1 cellular context compared by ENCODE assay signal in the genomic region with DNA sequence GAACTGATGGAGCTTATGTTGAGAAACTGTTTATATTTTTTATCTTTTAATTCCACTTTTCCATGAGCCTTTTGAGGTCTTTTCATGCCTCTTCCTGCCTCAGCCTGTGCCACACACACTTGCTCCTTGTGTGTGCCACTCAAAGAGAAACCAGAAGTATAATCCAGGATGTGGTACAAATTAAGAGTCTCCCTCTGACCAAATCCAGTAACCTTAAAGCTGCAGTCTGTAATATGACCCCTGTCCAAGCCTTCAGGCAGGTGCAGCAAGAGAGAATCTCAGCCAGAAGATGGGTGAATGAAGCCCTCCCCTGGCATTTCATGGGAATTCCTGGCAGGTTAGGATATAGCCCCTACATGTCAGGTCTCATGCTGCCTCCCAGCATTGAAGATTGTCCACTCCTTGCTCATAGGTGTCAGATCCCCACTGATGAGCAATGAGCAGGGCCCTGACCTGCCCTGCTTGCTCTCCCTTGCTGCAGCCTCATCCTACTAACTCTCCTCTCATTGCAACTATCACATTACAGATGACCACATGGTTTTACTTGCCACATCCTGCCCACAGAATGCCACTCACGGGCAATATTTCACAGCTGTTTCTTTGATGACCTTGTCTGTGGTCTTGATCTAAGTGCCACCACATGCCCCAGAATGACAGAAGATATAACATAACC.
TF ChIP-seq lines count a peak whose summit lies in the region.

No MANE protein-coding gene starts in this region.

TF ChIP-seq in GM12878, 131 proteins besides CTCF, POLR2A, EP300 and RAD21 (continued from another document):
- TF ChIP-seq, protein P1, sequence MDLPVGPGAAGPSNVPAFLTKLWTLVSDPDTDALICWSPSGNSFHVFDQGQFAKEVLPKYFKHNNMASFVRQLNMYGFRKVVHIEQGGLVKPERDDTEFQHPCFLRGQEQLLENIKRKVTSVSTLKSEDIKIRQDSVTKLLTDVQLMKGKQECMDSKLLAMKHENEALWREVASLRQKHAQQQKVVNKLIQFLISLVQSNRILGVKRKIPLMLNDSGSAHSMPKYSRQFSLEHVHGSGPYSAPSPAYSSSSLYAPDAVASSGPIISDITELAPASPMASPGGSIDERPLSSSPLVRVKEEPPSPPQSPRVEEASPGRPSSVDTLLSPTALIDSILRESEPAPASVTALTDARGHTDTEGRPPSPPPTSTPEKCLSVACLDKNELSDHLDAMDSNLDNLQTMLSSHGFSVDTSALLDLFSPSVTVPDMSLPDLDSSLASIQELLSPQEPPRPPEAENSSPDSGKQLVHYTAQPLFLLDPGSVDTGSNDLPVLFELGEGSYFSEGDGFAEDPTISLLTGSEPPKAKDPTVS (IDR thresholded peaks at IDR 0.05; ENCODE audit: low read depth, low read length) = no peak
- TF ChIP-seq RFX5 (IDR thresholded peaks at IDR 0.05; ENCODE audit: low read depth, low read length) = no peak
- TF ChIP-seq, protein P2, sequence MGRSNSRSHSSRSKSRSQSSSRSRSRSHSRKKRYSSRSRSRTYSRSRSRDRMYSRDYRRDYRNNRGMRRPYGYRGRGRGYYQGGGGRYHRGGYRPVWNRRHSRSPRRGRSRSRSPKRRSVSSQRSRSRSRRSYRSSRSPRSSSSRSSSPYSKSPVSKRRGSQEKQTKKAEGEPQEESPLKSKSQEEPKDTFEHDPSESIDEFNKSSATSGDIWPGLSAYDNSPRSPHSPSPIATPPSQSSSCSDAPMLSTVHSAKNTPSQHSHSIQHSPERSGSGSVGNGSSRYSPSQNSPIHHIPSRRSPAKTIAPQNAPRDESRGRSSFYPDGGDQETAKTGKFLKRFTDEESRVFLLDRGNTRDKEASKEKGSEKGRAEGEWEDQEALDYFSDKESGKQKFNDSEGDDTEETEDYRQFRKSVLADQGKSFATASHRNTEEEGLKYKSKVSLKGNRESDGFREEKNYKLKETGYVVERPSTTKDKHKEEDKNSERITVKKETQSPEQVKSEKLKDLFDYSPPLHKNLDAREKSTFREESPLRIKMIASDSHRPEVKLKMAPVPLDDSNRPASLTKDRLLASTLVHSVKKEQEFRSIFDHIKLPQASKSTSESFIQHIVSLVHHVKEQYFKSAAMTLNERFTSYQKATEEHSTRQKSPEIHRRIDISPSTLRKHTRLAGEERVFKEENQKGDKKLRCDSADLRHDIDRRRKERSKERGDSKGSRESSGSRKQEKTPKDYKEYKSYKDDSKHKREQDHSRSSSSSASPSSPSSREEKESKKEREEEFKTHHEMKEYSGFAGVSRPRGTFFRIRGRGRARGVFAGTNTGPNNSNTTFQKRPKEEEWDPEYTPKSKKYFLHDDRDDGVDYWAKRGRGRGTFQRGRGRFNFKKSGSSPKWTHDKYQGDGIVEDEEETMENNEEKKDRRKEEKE (IDR thresholded peaks at IDR 0.05) = no peak
- TF ChIP-seq ZNF24 (IDR thresholded peaks at IDR 0.05) = no peak
- TF ChIP-seq, protein P3, sequence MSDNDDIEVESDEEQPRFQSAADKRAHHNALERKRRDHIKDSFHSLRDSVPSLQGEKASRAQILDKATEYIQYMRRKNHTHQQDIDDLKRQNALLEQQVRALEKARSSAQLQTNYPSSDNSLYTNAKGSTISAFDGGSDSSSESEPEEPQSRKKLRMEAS (IDR thresholded peaks at IDR 0.05; ENCODE audit: low read depth, low read length) = no peak
- TF ChIP-seq, protein P4, sequence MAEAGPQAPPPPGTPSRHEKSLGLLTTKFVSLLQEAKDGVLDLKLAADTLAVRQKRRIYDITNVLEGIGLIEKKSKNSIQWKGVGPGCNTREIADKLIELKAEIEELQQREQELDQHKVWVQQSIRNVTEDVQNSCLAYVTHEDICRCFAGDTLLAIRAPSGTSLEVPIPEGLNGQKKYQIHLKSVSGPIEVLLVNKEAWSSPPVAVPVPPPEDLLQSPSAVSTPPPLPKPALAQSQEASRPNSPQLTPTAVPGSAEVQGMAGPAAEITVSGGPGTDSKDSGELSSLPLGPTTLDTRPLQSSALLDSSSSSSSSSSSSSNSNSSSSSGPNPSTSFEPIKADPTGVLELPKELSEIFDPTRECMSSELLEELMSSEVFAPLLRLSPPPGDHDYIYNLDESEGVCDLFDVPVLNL (IDR thresholded peaks at IDR 0.05; ENCODE audit: low read depth, low read length) = no peak
- TF ChIP-seq, protein P5, sequence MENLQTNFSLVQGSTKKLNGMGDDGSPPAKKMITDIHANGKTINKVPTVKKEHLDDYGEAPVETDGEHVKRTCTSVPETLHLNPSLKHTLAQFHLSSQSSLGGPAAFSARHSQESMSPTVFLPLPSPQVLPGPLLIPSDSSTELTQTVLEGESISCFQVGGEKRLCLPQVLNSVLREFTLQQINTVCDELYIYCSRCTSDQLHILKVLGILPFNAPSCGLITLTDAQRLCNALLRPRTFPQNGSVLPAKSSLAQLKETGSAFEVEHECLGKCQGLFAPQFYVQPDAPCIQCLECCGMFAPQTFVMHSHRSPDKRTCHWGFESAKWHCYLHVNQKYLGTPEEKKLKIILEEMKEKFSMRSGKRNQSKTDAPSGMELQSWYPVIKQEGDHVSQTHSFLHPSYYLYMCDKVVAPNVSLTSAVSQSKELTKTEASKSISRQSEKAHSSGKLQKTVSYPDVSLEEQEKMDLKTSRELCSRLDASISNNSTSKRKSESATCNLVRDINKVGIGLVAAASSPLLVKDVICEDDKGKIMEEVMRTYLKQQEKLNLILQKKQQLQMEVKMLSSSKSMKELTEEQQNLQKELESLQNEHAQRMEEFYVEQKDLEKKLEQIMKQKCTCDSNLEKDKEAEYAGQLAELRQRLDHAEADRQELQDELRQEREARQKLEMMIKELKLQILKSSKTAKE (IDR thresholded peaks at IDR 0.05; ENCODE audit: low read depth, poor library complexity, severe bottlenecking) = no peak
- TF ChIP-seq, protein P6, sequence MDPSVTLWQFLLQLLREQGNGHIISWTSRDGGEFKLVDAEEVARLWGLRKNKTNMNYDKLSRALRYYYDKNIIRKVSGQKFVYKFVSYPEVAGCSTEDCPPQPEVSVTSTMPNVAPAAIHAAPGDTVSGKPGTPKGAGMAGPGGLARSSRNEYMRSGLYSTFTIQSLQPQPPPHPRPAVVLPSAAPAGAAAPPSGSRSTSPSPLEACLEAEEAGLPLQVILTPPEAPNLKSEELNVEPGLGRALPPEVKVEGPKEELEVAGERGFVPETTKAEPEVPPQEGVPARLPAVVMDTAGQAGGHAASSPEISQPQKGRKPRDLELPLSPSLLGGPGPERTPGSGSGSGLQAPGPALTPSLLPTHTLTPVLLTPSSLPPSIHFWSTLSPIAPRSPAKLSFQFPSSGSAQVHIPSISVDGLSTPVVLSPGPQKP (IDR thresholded peaks at IDR 0.05; ENCODE audit: low read depth, low read length) = no peak
- TF ChIP-seq STAT3 (IDR thresholded peaks at IDR 0.05; ENCODE audit: low read depth, low read length) = no peak
- TF ChIP-seq CHD4 (IDR thresholded peaks at IDR 0.05) = no peak
- peak in 1 of 2 experiments; percentile 84; a peak in 2 of 4 replicates for TF ChIP-seq BHLHE40 (IDR thresholded peaks at IDR 0.05; ENCODE audit: borderline replicate concordance in 1 of 2, low read depth in 2 of 2, low read length in 1 of 2)
- TF ChIP-seq EZH2 (IDR thresholded peaks at IDR 0.05; ENCODE audit: borderline replicate concordance, control insufficient read depth, low read depth, low read length) = no peak
- TF ChIP-seq IKZF1 (conservative IDR thresholded peaks at IDR 0.05) = peak; percentile 54; the same call in 1 of the 2 replicates
TF ChIP-seq in GM12878: peak in this region for 12.
